Comparison of ENCODE assay signal across 1 cellular context in genomic region chr6:146269482-146269881, GRCh38.
TF ChIP-seq lines count a peak whose summit lies in the region.

No MANE protein-coding gene starts in this region.

TF ChIP-seq in WTC11, 78 proteins besides CTCF, POLR2A, EP300 and RAD21 (continued from another document):
- no peak for TF ChIP-seq ZNF532 (CRISPR knock-in tag; IDR thresholded peaks at IDR 0.05; ENCODE audit: borderline replicate concordance)
- no peak for TF ChIP-seq ZNF219 (CRISPR knock-in tag; IDR thresholded peaks at IDR 0.05; ENCODE audit: borderline replicate concordance)
- no peak for TF ChIP-seq MYBL2 (CRISPR knock-in tag; IDR thresholded peaks at IDR 0.05)
- no peak for TF ChIP-seq ERG (CRISPR knock-in tag; IDR thresholded peaks at IDR 0.05)
- no peak for TF ChIP-seq ETV6 (CRISPR knock-in tag; IDR thresholded peaks at IDR 0.05)
- no peak for TF ChIP-seq NFE2L1 (CRISPR knock-in tag; IDR thresholded peaks at IDR 0.05)
- TF ChIP-seq RORB (CRISPR knock-in tag; IDR thresholded peaks at IDR 0.05), result no peak
- no peak for TF ChIP-seq NFATC4 (CRISPR knock-in tag; IDR thresholded peaks at IDR 0.05)
- TF ChIP-seq ZNF121 (CRISPR knock-in tag; IDR thresholded peaks at IDR 0.05), result no peak
- TF ChIP-seq ARID4B (CRISPR knock-in tag; IDR thresholded peaks at IDR 0.05; ENCODE audit: borderline replicate concordance), result no peak
- TF ChIP-seq OVOL2 (CRISPR knock-in tag; IDR thresholded peaks at IDR 0.05; ENCODE audit: borderline replicate concordance), result no peak
- no peak for TF ChIP-seq ZNF512 (CRISPR knock-in tag; IDR thresholded peaks at IDR 0.05; ENCODE audit: borderline replicate concordance)
- TF ChIP-seq GABPB1 (CRISPR knock-in tag; IDR thresholded peaks at IDR 0.05), result no peak
- no peak for TF ChIP-seq AFF4 (CRISPR knock-in tag; IDR thresholded peaks at IDR 0.05; ENCODE audit: borderline replicate concordance)
- TF ChIP-seq GRHL2 (CRISPR knock-in tag; IDR thresholded peaks at IDR 0.05; ENCODE audit: insufficient replicate concordance, severe bottlenecking), result no peak
TF ChIP-seq in WTC11: peak in this region for 0.
